Comparison of ENCODE assay signal across 21 cellular contexts in genomic region chr3:172397716-172398405, GRCh38. TPM values are rescaled to one million over a fixed set of nuclear protein-coding genes. Genes with fewer than 3 reads are reported as not detected.
DNase-seq lines count a peak whose midpoint lies in the region; TF ChIP-seq lines count a peak whose summit lies in the region.
"Had no signal": no experiment of that assay in that cellular context is flagged by ENCODE, and none has a peak within 500 bp of the region (broad histone marks: within the 10 kb centered on the region; RNA-seq: fewer than 3 reads in every experiment).

No MANE protein-coding gene starts in this region.

- H3K4me1 ChIP-seq in HEK293 (ENCODE audit: control insufficient read depth, insufficient read depth, low read length) (no peaks in the 10 kb centered on the region), hepatocyte (ENCODE audit: insufficient read depth) (no peaks in the 10 kb centered on the region), H9 (ENCODE audit: insufficient read depth, low read length) (no peaks in the 10 kb centered on the region)
- H3K4me1 ChIP-seq: breast epithelium, Caco-2, foreskin keratinocyte had no signal

- H2AK5ac ChIP-seq in H9 (ENCODE audit: insufficient read length, low read length): no peak overlapping the region

- no peaks in the 10 kb centered on the region; a peak in 1 of 5 replicates for H3K9me3 Mint-ChIP-seq in H9

- no peak overlapping the region for H3K4me3 ChIP-seq in AG04449 (ENCODE audit: low read depth, low read length)
- no peak overlapping the region for H3K4me3 ChIP-seq in HEK293 (ENCODE audit: low read depth, low read length)
- no peak overlapping the region for H3K4me3 ChIP-seq in hepatocyte
- H3K4me3 ChIP-seq: breast epithelium had no signal

- CTCF ChIA-PET in AG04449 (lab: Yijun Ruan, JAX) (interaction anchor here (0.6 to 1.4 kb wide), 2 partner anchors 56 to 64 kb away, joined by 3 to 5 read pairs; no protein-coding TSS in a partner anchor), HEK293 (lab: Yijun Ruan, JAX) (interaction anchor here (0.6 to 1.1 kb wide), 3 partner anchors 61 to 756 kb away, joined by 3 to 6 read pairs (median 4); no protein-coding TSS in a partner anchor)

- H3K9ac ChIP-seq in H9 (ENCODE audit: extremely low read depth, insufficient read length, low read length): no peak overlapping the region

- H4K91ac ChIP-seq in H9 (ENCODE audit: insufficient read length, low read depth, low read length): no peak overlapping the region

- H3K4me2 ChIP-seq in hepatocyte: no peak overlapping the region
- no peak overlapping the region for H3K4me2 ChIP-seq in H9 (ENCODE audit: insufficient read depth, insufficient read length, low read length)

- H3K18ac ChIP-seq in H9 (ENCODE audit: insufficient read length, low read depth, low read length): no peak overlapping the region

- H3K23me2 ChIP-seq in H9 (ENCODE audit: insufficient read length, low read depth, low read length, poor library complexity, severe bottlenecking): no peaks in the 10 kb centered on the region

- WGBS in hepatocyte (ENCODE audit: low lambda C conversion rate, missing lambda C conversion rate): 14% methylated on average over 1 of the region's 1 CpG
- no CpG with 5 or more reads among the region's 1 CpG for WGBS in H9 (ENCODE audit: extremely low coverage, insufficient read length, low lambda C conversion rate)

- no peak overlapping the region for H2BK5ac ChIP-seq in H9 (ENCODE audit: insufficient read length, low read length)

- no peak overlapping the region for H2BK12ac ChIP-seq in H9 (ENCODE audit: insufficient read length, low read depth, low read length)

- H3K36me3 Mint-ChIP-seq in H9 (ENCODE audit: insufficient read depth in 1 of 3, low read depth in 3 of 3): peaks cover 16 to 34% (median 28%) of the 10 kb centered on the region in 3 experiments; a peak in 6 of 7 replicates

- no peak overlapping the region for H4K8ac ChIP-seq in H9 (replicated peaks; ENCODE audit: insufficient read length, low read depth, low read length)

- H2BK15ac ChIP-seq in H9 (ENCODE audit: low read depth, low read length): no peak overlapping the region

- H3K27me3 Mint-ChIP-seq in H9 (ENCODE audit: low read depth): no peaks in the 10 kb centered on the region
- H3K27me3 Mint-ChIP-seq: activated naive CD8-positive, alpha-beta T cell treated with anti-CD3 and anti-CD28 coated beads for 36 hours; IgD-negative memory B cell had no signal

- DNase-seq in AG04449 (ENCODE audit: low read depth, low spot score) (peak; percentile 3), amniotic epithelial cell (ENCODE audit: low read depth) (peak; percentile 97), hepatocyte (ENCODE audit: low spot score) (peak; percentile 37), COLO829 (ENCODE audit: low spot score) (no peak), superior temporal gyrus (ENCODE audit: extremely low spot score) (no peak), H9 (no peak), foreskin melanocyte (no peak)
- DNase-seq: activated naive CD8-positive, alpha-beta T cell treated with anti-CD3 and anti-CD28 coated beads for 36 hours; Caco-2; effector CD4-positive, alpha-beta T cell; foreskin keratinocyte; NCI-H1105; SHP77 had no signal

- H2BK120ac ChIP-seq in H9 (ENCODE audit: low read depth, low read length, poor library complexity, severe bottlenecking): no peak overlapping the region

- H3K4ac ChIP-seq in H9 (ENCODE audit: low read depth, low read length): no peak overlapping the region

- H3K4me3 Mint-ChIP-seq in H9: no peak overlapping the region
- H3K4me3 Mint-ChIP-seq: activated naive CD8-positive, alpha-beta T cell treated with anti-CD3 and anti-CD28 coated beads for 36 hours; IgD-negative memory B cell; WTC11 had no signal

- no peaks in the 10 kb centered on the region for H3K9me3 ChIP-seq in HEK293 (ENCODE audit: control insufficient read depth, insufficient read depth, low read depth, low read length)
- H3K9me3 ChIP-seq in hepatocyte (ENCODE audit: low read depth): no peaks in the 10 kb centered on the region
- H3K9me3 ChIP-seq in H9 (ENCODE audit: control insufficient read depth, low read depth, low read length): no peaks in the 10 kb centered on the region
- H3K9me3 ChIP-seq: breast epithelium, Caco-2, neutrophil had no signal

- H3K27ac Mint-ChIP-seq in H9: no peak overlapping the region
- H3K27ac Mint-ChIP-seq: activated naive CD8-positive, alpha-beta T cell treated with anti-CD3 and anti-CD28 coated beads for 36 hours; IgD-negative memory B cell; WTC11 had no signal

- H3T11ph ChIP-seq in H9 (ENCODE audit: low read length): no peak overlapping the region

- H3K14ac ChIP-seq in H9 (ENCODE audit: insufficient read depth, low read length): no peak overlapping the region

- H3K27ac ChIP-seq in HEK293 (ENCODE audit: extremely low read depth, low read depth, low read length): no peak overlapping the region
- H3K27ac ChIP-seq in hepatocyte: peak overlapping the region; percentile 1
- no peak overlapping the region for H3K27ac ChIP-seq in H9 (ENCODE audit: insufficient read length, low read depth, low read length)
- H3K27ac ChIP-seq: breast epithelium, foreskin keratinocyte, neutrophil had no signal

- H3K79me1 ChIP-seq in H9 (ENCODE audit: insufficient read depth, low read depth, low read length, poor library complexity, severe bottlenecking): no peaks in the 10 kb centered on the region

- H2AFZ ChIP-seq in hepatocyte (no peak overlapping the region), H9 (ENCODE audit: low read length) (no peak overlapping the region)

- POLR2A ChIA-PET in AG04449 (lab: Yijun Ruan, JAX) (no interaction called here), HEK293 (lab: Yijun Ruan, JAX) (no interaction called here)

- H3K79me2 ChIP-seq in hepatocyte (peaks cover 7% of the 10 kb centered on the region), H9 (ENCODE audit: insufficient read depth, low read length) (no peaks in the 10 kb centered on the region)

- peaks cover 0 to 3% of the 10 kb centered on the region in 2 experiments; a peak in 2 of 3 replicates for H3K36me3 ChIP-seq in HEK293 (ENCODE audit: control insufficient read depth in 2 of 2, insufficient read depth in 1 of 2, low read length in 2 of 2)
- no peaks in the 10 kb centered on the region for H3K36me3 ChIP-seq in hepatocyte (replicated peaks; ENCODE audit: insufficient read depth, low read depth)
- H3K36me3 ChIP-seq: breast epithelium had no signal

- H3K4me1 Mint-ChIP-seq in H9: no peaks in the 10 kb centered on the region
- H3K4me1 Mint-ChIP-seq: activated naive CD8-positive, alpha-beta T cell treated with anti-CD3 and anti-CD28 coated beads for 36 hours; IgD-negative memory B cell; WTC11 had no signal

- H3K23ac ChIP-seq in H9 (ENCODE audit: insufficient read length, low read depth, low read length): no peak overlapping the region

- no peaks in the 10 kb centered on the region for H3K9me2 ChIP-seq in hepatocyte (replicated peaks; ENCODE audit: insufficient read depth)

- H3K27me3 ChIP-seq in hepatocyte (no peaks in the 10 kb centered on the region), H9 (ENCODE audit: insufficient read depth, low read length) (no peaks in the 10 kb centered on the region)
- H3K27me3 ChIP-seq: breast epithelium, foreskin keratinocyte, neutrophil had no signal

- H2BK20ac ChIP-seq in H9 (ENCODE audit: low read depth, low read length, poor library complexity, severe bottlenecking): no peak overlapping the region

- no peak overlapping the region for H3K56ac ChIP-seq in H9 (ENCODE audit: insufficient read length, low read depth, low read length)

- no peaks in the 10 kb centered on the region for H4K20me1 ChIP-seq in hepatocyte (ENCODE audit: insufficient read depth, poor library complexity, severe bottlenecking)
- no peaks in the 10 kb centered on the region for H4K20me1 ChIP-seq in H9 (ENCODE audit: control insufficient read depth, insufficient read depth, insufficient read length)

- H4K5ac ChIP-seq in H9 (ENCODE audit: insufficient read length, low read depth, low read length): no peak overlapping the region

- no peak for TF ChIP-seq CTCF in AG04449 (IDR thresholded peaks at IDR 0.05; ENCODE audit: insufficient read depth, low read length, missing control alignments)
- TF ChIP-seq CTCF in HEK293 (tag by site-specific recombination; IDR thresholded peaks at IDR 0.05): no peak
- TF ChIP-seq CTCF in hepatocyte (IDR thresholded peaks at IDR 0.05; ENCODE audit: poor library complexity): no peak
- TF ChIP-seq CTCF in H9 (conservative IDR thresholded peaks at IDR 0.05): no peak

TF ChIP-seq in HEK293, 187 proteins besides CTCF, POLR2A, EP300 and RAD21:
- no peak for TF ChIP-seq GLI2 (tag by site-specific recombination; IDR thresholded peaks at IDR 0.05; ENCODE audit: borderline replicate concordance, low read depth)
- peak; percentile 48; the same call in 1 of the 2 replicates for TF ChIP-seq ZNF664 (tag by site-specific recombination; IDR thresholded peaks at IDR 0.05)

RNA-seq across cellular contexts. Expression of gene GHSR, which starts 50.4 kb away (rescaled TPM):
- total RNA-seq in hepatocyte (not detected in 2 replicates), H9 (2021) (not detected in 2 replicates)
- polyA plus RNA-seq in hepatocyte: not detected in 2 replicates
- total RNA-seq: activated naive CD8-positive, alpha-beta T cell treated with anti-CD3 and anti-CD28 coated beads for 36 hours; breast epithelium; Caco-2; foreskin keratinocyte; left lobe of liver; T-helper 1 cell treated with Interleukin-12 subunit alpha and Interleukin-12 subunit beta and Interleukin-4 antibody, amounts not matched to agents 30 ng/mL and 1 ng/mL, for 36 hours; urinary bladder; WTC11 had no signal
- polyA plus RNA-seq: foreskin keratinocyte, IgD-negative memory B cell, urinary bladder had no signal

Comparison
In these comparisons a context has a peak if more than half of its experiments do, and no peak if none do; other contexts are left out.
1. DNase-seq: peak in AG04449 (single experiment), amniotic epithelial cell (single experiment) and hepatocyte (single experiment); none in COLO829 (single experiment), superior temporal gyrus (single experiment), H9 (single experiment) and foreskin melanocyte (single experiment).